Comparison of ENCODE assay signal across 8 cellular contexts in the genomic region with DNA sequence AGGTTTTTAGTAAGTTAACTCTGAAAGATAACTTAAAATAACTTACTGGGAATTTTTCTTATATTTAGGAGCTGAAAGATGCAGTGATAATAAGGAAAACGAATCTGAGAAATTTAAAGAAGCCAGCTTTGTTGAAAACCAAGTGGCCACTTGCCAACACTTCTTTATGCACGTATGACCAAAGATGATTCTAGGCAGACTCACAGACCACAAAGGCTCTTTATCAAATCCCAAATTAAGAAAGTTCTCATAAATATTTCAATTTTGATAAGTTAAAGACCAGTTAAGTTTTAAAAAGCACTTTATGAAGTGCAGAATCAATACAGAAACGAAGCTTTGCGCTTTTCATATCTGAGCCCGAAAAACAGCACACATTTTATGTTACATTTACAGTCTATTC. TPM values are rescaled to one million over a fixed set of nuclear protein-coding genes. Genes with fewer than 3 reads are reported as not detected.
DNase-seq lines count a peak whose midpoint lies in the region; ATAC-seq, FAIRE-seq and TF ChIP-seq lines count a peak whose summit lies in the region.

No MANE protein-coding gene starts in this region.

- peaks cover 40% of the 10 kb centered on the region for H3K4me1 Mint-ChIP-seq in osteocyte (ENCODE audit: unreplicated experiment)

- peak overlapping the region; percentile 99 for H3K27ac Mint-ChIP-seq in osteocyte (ENCODE audit: unreplicated experiment)

- peak overlapping the region; percentile 94 for H3K4me3 Mint-ChIP-seq in osteocyte (ENCODE audit: unreplicated experiment)

- peak; percentile 73 for FAIRE-seq in RCC 7860 (lab: Jason Lieb, UNC)

- no peaks in the 10 kb centered on the region for H3K9me3 Mint-ChIP-seq in osteocyte (ENCODE audit: unreplicated experiment)

- H3K4me3 ChIP-seq in GM08714 (ENCODE audit: low read length) (peak overlapping the region; percentile 100; the same call in 1 of the 2 replicates), epithelial cell of proximal tubule (ENCODE audit: low read depth, low read length) (peak overlapping the region; percentile 89)

- ATAC-seq in GM19324 (IDR thresholded peaks at IDR 0.05; ENCODE audit: low FRiP score, unreplicated experiment), result no peak
- ATAC-seq in GM21528 (IDR thresholded peaks at IDR 0.05; ENCODE audit: low FRiP score, unreplicated experiment), result no peak

- TF ChIP-seq CTCF in epithelial cell of proximal tubule (conservative IDR thresholded peaks at IDR 0.05; ENCODE audit: low read depth, low read length), result no peak
- no peak for TF ChIP-seq CTCF in osteocyte (IDR thresholded peaks at IDR 0.05)

- H3K36me3 Mint-ChIP-seq in osteocyte (ENCODE audit: unreplicated experiment), result peaks cover 3% of the 10 kb centered on the region

- no peaks in the 10 kb centered on the region for H3K27me3 Mint-ChIP-seq in osteocyte (ENCODE audit: unreplicated experiment)

- peak; percentile 20 for DNase-seq in RCC 7860 (ENCODE audit: low spot score)
- no peak for DNase-seq in epithelial cell of proximal tubule (ENCODE audit: low read depth)
- DNase-seq in osteocyte (ENCODE audit: extremely low spot score, unreplicated experiment), result no peak
- no peak for DNase-seq in NCI-H526 treated with DMSO at 0.1 percent for 48 hours (lab: John Stamatoyannopoulos, UW)
- DNase-seq in NCI-H345 treated with DMSO at 0.1 percent for 48 hours (lab: John Stamatoyannopoulos, UW; ENCODE audit: unreplicated experiment), result no peak

RNA-seq across cellular contexts. Expression of gene AFF4, which starts 1.5 kb away (rescaled TPM):
- total RNA-seq in epithelial cell of proximal tubule (25.5 and 29.2 TPM in 2 replicates), osteocyte (106 and 114 TPM in 2 replicates)
